ENCODE assay signal across 10 cellular contexts in genomic region chr5:165029471-165029870, GRCh38.
A peak's percentile ranks its signal among the peaks of the same experiment; 100 is the strongest.
DNase-seq lines count a peak whose midpoint lies in the region; ATAC-seq, FAIRE-seq and TF ChIP-seq lines count a peak whose summit lies in the region.
"Had no signal": no experiment of that assay in that cellular context is flagged by ENCODE, and none has a peak within 500 bp of the region (broad histone marks: within the 10 kb centered on the region; RNA-seq: fewer than 3 reads in every experiment).

No MANE protein-coding gene starts in this region.

- H3F3A ChIP-seq in DOHH2 (ENCODE audit: control insufficient read depth, insufficient read depth): no peaks in the 10 kb centered on the region

- H3K4me2 ChIP-seq in DOHH2 (ENCODE audit: low read length): no peak overlapping the region

- ATAC-seq in GM21367 (IDR thresholded peaks at IDR 0.05; ENCODE audit: unreplicated experiment) (no peak), GM18519 (IDR thresholded peaks at IDR 0.05; ENCODE audit: low FRiP score, unreplicated experiment) (no peak)

- no peaks in the 10 kb centered on the region for H3K4me1 ChIP-seq in DOHH2 (ENCODE audit: control insufficient read depth, low read length)
- H3K4me1 ChIP-seq: parathyroid adenoma had no signal

- no peaks in the 10 kb centered on the region for H3K36me3 ChIP-seq in DOHH2 (ENCODE audit: control insufficient read depth, low read length)

- H3K79me2 ChIP-seq in DOHH2 (ENCODE audit: control insufficient read depth, low read length): no peaks in the 10 kb centered on the region
- H3K79me2 ChIP-seq: parathyroid adenoma had no signal

- FAIRE-seq in HTR-8/SVneo (lab: Jason Lieb, UNC): no peak
- FAIRE-seq: endometrium had no signal

- no peaks in the 10 kb centered on the region for H3K9me3 ChIP-seq in DOHH2 (ENCODE audit: control insufficient read depth, insufficient read depth, low read length)

- no peaks in the 10 kb centered on the region for H3K27me3 ChIP-seq in DOHH2 (ENCODE audit: control insufficient read depth, low read length)

- no peaks in the 10 kb centered on the region for H3K9me2 ChIP-seq in DOHH2 (replicated peaks; ENCODE audit: control insufficient read depth, low read length)

- TF ChIP-seq CTCF in DOHH2 (IDR thresholded peaks at IDR 0.05; ENCODE audit: low read depth, low read length, poor library complexity, severe bottlenecking): peak; percentile 25

- H3K4me3 ChIP-seq in DOHH2 (ENCODE audit: low read length): no peak overlapping the region

- DNase-seq in HTR-8/SVneo (ENCODE audit: insufficient read length, low spot score) (peak; percentile 27), SIG-M5 (lab: John Stamatoyannopoulos, UW) (peak; percentile 83), iPS DF 19.7 (ENCODE audit: low read depth, low spot score) (peak; percentile 38), germinal center (ENCODE audit: low spot score) (no peak), LoVo (ENCODE audit: low spot score) (no peak)

- H4K20me1 ChIP-seq in DOHH2 (ENCODE audit: control insufficient read depth, insufficient read depth, low read depth, low read length): no peaks in the 10 kb centered on the region

- no peak overlapping the region for H3K27ac ChIP-seq in DOHH2 (ENCODE audit: low read depth, low read length)
- H3K27ac ChIP-seq: parathyroid adenoma had no signal

Comparison
In these comparisons a context has a peak if more than half of its experiments do, and no peak if none do; other contexts are left out.
1. DNase-seq: peak in HTR-8/SVneo (single experiment), SIG-M5 (single experiment) and iPS DF 19.7 (single experiment); none in germinal center (single experiment) and LoVo (single experiment).